In genomic region chr1:44151332-44151731, GRCh38 we compare ENCODE assay signal across 22 cellular contexts. TPM values are rescaled to one million over a fixed set of nuclear protein-coding genes. Genes with fewer than 3 reads are reported as not detected.
DNase-seq lines count a peak whose midpoint lies in the region; ATAC-seq and TF ChIP-seq lines count a peak whose summit lies in the region.
"Had no signal": no experiment of that assay in that cellular context is flagged by ENCODE, and none has a peak within 500 bp of the region (broad histone marks: within the 10 kb centered on the region; RNA-seq: fewer than 3 reads in every experiment).

No MANE protein-coding gene starts in this region.

- H3K18ac ChIP-seq in IMR-90 (ENCODE audit: low read depth, low read length), result no peak overlapping the region

- H3K4me1 Mint-ChIP-seq in activated CD8-positive, alpha-beta T cell treated with anti-CD3 and anti-CD28 coated beads for 36 hours (ENCODE audit: low read depth), result peaks cover 8% of the 10 kb centered on the region
- no peaks in the 10 kb centered on the region for H3K4me1 Mint-ChIP-seq in activated CD8-positive, alpha-beta T cell treated with anti-CD3 and anti-CD28 coated beads, Interleukin-2, amount 10 ng/mL, durations not matched to agents 7 days and 5 days (ENCODE audit: low read depth)

- H3F3A ChIP-seq in smooth muscle cell (ENCODE audit: low read depth), result no peaks in the 10 kb centered on the region

- no peak overlapping the region for H4K91ac ChIP-seq in IMR-90 (ENCODE audit: insufficient read depth, low read depth, low read length)

- DNase-seq in activated CD8-positive, alpha-beta T cell treated with anti-CD3 and anti-CD28 coated beads for 36 hours, result peak; percentile 18
- DNase-seq in activated CD8-positive, alpha-beta T cell treated with anti-CD3 and anti-CD28 coated beads, Interleukin-2, amount 10 ng/mL, durations not matched to agents 7 days and 5 days, result no peak
- peak; percentile 10 for DNase-seq in stimulated activated CD4-positive, alpha-beta T cell treated with anti-CD3 and anti-CD28 coated beads, Interleukin-1b, Interleukin-23, amount 100 ng/mL, for 48 hours
- no peak for DNase-seq in stimulated activated CD4-positive, alpha-beta T cell treated with anti-CD3 and anti-CD28 coated beads, Interleukin-4, amount 100 ng/mL, for 4 hours
- DNase-seq in IMR-90, result peak; percentile 2
- DNase-seq in smooth muscle cell (lab: John Stamatoyannopoulos, UW; ENCODE audit: unreplicated experiment), result no peak
- DNase-seq in NCI-H446 treated with DMSO at 0.1 percent for 48 hours (lab: John Stamatoyannopoulos, UW), result no peak
- no peak for DNase-seq in RWPE1 (ENCODE audit: low spot score)
- DNase-seq: Caco-2; CD4-positive, alpha-beta T cell; H7; NCI-H1417; NCI-H187; NCI-H2227 treated with DMSO at 0.1 percent for 48 hours; NCI-H524; NCI-H82; PC-3 had no signal

- H3K79me1 ChIP-seq in IMR-90 (ENCODE audit: low read depth in 1 of 2, low read length in 2 of 2), result no peaks in the 10 kb centered on the region

- H3K56ac ChIP-seq in IMR-90 (ENCODE audit: extremely low read depth, insufficient read depth, low read length), result no peak overlapping the region

- H3K4me2 ChIP-seq in IMR-90 (ENCODE audit: low read depth, low read length) (no peak overlapping the region), smooth muscle cell (peak overlapping the region; percentile 2)
- H3K4me2 ChIP-seq: A549, KMS-11 had no signal

- H3K9me3 ChIP-seq in IMR-90 (ENCODE audit: control insufficient read depth, insufficient read depth, low read length) (no peaks in the 10 kb centered on the region; the same call in 1 of the 2 replicates), smooth muscle cell (replicated peaks; ENCODE audit: low read depth) (no peaks in the 10 kb centered on the region)
- H3K9me3 ChIP-seq: A549, Caco-2 had no signal

- H3K36me3 ChIP-seq in IMR-90 (ENCODE audit: control insufficient read depth, insufficient read depth, low read length) (no peaks in the 10 kb centered on the region), smooth muscle cell (ENCODE audit: low read depth) (no peaks in the 10 kb centered on the region)

- ATAC-seq in activated CD8-positive, alpha-beta T cell treated with anti-CD3 and anti-CD28 coated beads for 36 hours, result no peak
- no peak for ATAC-seq in activated CD8-positive, alpha-beta T cell treated with anti-CD3 and anti-CD28 coated beads, Interleukin-2, amount 10 ng/mL, durations not matched to agents 7 days and 5 days
- ATAC-seq in IMR-90 (ENCODE audit: low read depth), result no peak
- ATAC-seq: A549, PC-3 had no signal

- dilution Hi-C loops in IMR-90 (cut with HindIII; ENCODE audit: low sequenced_read_pairs, unreplicated experiment), result no loop called here

- no peaks in the 10 kb centered on the region for H3K9me3 Mint-ChIP-seq in activated CD8-positive, alpha-beta T cell treated with anti-CD3 and anti-CD28 coated beads for 36 hours
- no peaks in the 10 kb centered on the region for H3K9me3 Mint-ChIP-seq in activated CD8-positive, alpha-beta T cell treated with anti-CD3 and anti-CD28 coated beads, Interleukin-2, amount 10 ng/mL, durations not matched to agents 7 days and 5 days (ENCODE audit: insufficient read depth)
- H3K9me3 Mint-ChIP-seq: CD4-positive, alpha-beta T cell had no signal

- H2AFZ ChIP-seq in IMR-90 (replicated peaks; ENCODE audit: low read length, poor library complexity), result no peak overlapping the region
- peak overlapping the region; percentile 1 for H2AFZ ChIP-seq in smooth muscle cell (ENCODE audit: low read depth)

- POLR2A ChIA-PET in activated CD8-positive, alpha-beta T cell treated with anti-CD3 and anti-CD28 coated beads for 36 hours (lab: Charles Lee), result interaction anchor here (1.0 kb wide), 1 partner anchor 33 kb away, joined by 3 read pairs; no protein-coding TSS in a partner anchor
- POLR2A ChIA-PET in activated CD8-positive, alpha-beta T cell treated with anti-CD3 and anti-CD28 coated beads, Interleukin-2, amount 10 ng/mL, durations not matched to agents 7 days and 5 days (lab: Charles Lee), result no interaction called here
- POLR2A ChIA-PET in IMR-90 (lab: Charles Lee; ENCODE audit: unreplicated experiment), result no interaction called here
- POLR2A ChIA-PET in RWPE1 (lab: Yijun Ruan, JAX; ENCODE audit: low non-redundant PET), result no interaction called here

- H2BK5ac ChIP-seq in IMR-90 (ENCODE audit: low read depth, low read length, poor library complexity, severe bottlenecking), result no peak overlapping the region

- H3K23ac ChIP-seq in IMR-90 (ENCODE audit: low read depth, low read length), result no peak overlapping the region

- H2AK9ac ChIP-seq in IMR-90 (replicated peaks; ENCODE audit: low read depth, low read length, poor library complexity), result no peak overlapping the region

- H4K20me1 ChIP-seq in IMR-90 (ENCODE audit: insufficient read depth, low read length), result no peaks in the 10 kb centered on the region
- H4K20me1 ChIP-seq in smooth muscle cell (ENCODE audit: low read depth), result no peaks in the 10 kb centered on the region

- no peak overlapping the region for H3K4me3 ChIP-seq in IMR-90 (ENCODE audit: insufficient read depth, low read depth, low read length)
- H3K4me3 ChIP-seq in smooth muscle cell, result no peak overlapping the region
- H3K4me3 ChIP-seq: A549 had no signal

- no TSS peak for BruUV-seq in IMR-90 (replicated peaks; lab: Mats Ljungman, UMichigan)

- H3K79me2 ChIP-seq in smooth muscle cell (ENCODE audit: low read depth), result no peaks in the 10 kb centered on the region

- H2BK120ac ChIP-seq in IMR-90 (ENCODE audit: low read depth, low read length), result no peak overlapping the region

- H3K27ac ChIP-seq in IMR-90 (ENCODE audit: insufficient read depth, low read length) (no peak overlapping the region), smooth muscle cell (ENCODE audit: low read depth) (no peak overlapping the region), RWPE1 (no peak overlapping the region)
- H3K27ac ChIP-seq: KMS-11 had no signal

- no CpG with 5 or more reads among the region's 6 CpGs for WGBS in IMR-90 (ENCODE audit: extremely low coverage in 2 of 2, insufficient read length in 1 of 2), 2 experiments
- 36% methylated on average over 6 of the region's 6 CpGs for WGBS in smooth muscle cell (ENCODE audit: low lambda C conversion rate)

- H3K27me3 ChIP-seq in IMR-90 (ENCODE audit: control insufficient read depth, insufficient read depth, low read length) (peaks cover 5% of the 10 kb centered on the region), smooth muscle cell (ENCODE audit: low read depth) (no peaks in the 10 kb centered on the region)

- H3K9ac ChIP-seq in IMR-90 (ENCODE audit: low read depth, low read length) (no peak overlapping the region), smooth muscle cell (ENCODE audit: low read depth) (no peak overlapping the region)
- H3K9ac ChIP-seq: KMS-11 had no signal

- no peak overlapping the region for H4K8ac ChIP-seq in IMR-90 (ENCODE audit: low read depth in 2 of 2, low read length in 2 of 2)

- peaks cover 9% of the 10 kb centered on the region for H3K27me3 Mint-ChIP-seq in activated CD8-positive, alpha-beta T cell treated with anti-CD3 and anti-CD28 coated beads for 36 hours
- H3K27me3 Mint-ChIP-seq in activated CD8-positive, alpha-beta T cell treated with anti-CD3 and anti-CD28 coated beads, Interleukin-2, amount 10 ng/mL, durations not matched to agents 7 days and 5 days (ENCODE audit: low read depth), result peaks cover 21% of the 10 kb centered on the region

- H2BK20ac ChIP-seq in IMR-90 (ENCODE audit: low read depth, low read length), result no peak overlapping the region

- TF ChIP-seq POLR2A in IMR-90 (IDR thresholded peaks at IDR 0.05; ENCODE audit: low read depth, low read length), result no peak

- no peaks in the 10 kb centered on the region for H3K36me3 Mint-ChIP-seq in activated CD8-positive, alpha-beta T cell treated with anti-CD3 and anti-CD28 coated beads for 36 hours (ENCODE audit: low read depth)
- H3K36me3 Mint-ChIP-seq in activated CD8-positive, alpha-beta T cell treated with anti-CD3 and anti-CD28 coated beads, Interleukin-2, amount 10 ng/mL, durations not matched to agents 7 days and 5 days (ENCODE audit: low read depth), result no peaks in the 10 kb centered on the region

- CTCF ChIA-PET in activated CD8-positive, alpha-beta T cell treated with anti-CD3 and anti-CD28 coated beads for 36 hours (lab: Charles Lee), result no interaction called here
- CTCF ChIA-PET in activated CD8-positive, alpha-beta T cell treated with anti-CD3 and anti-CD28 coated beads, Interleukin-2, amount 10 ng/mL, durations not matched to agents 7 days and 5 days (lab: Charles Lee), result no interaction called here
- CTCF ChIA-PET in IMR-90 (lab: Yijun Ruan, JAX), result no interaction called here
- CTCF ChIA-PET in RWPE1 (lab: Yijun Ruan, JAX), result interaction anchor here (0.6 kb wide), 1 partner anchor 48 kb away, joined by 4 read pairs; no protein-coding TSS in a partner anchor

- no peaks in the 10 kb centered on the region for H3K9me1 ChIP-seq in IMR-90 (ENCODE audit: insufficient read depth, low read length)

- no peak overlapping the region for H2AK5ac ChIP-seq in IMR-90 (ENCODE audit: low read depth, low read length)

- no peak overlapping the region for H3K27ac Mint-ChIP-seq in activated CD8-positive, alpha-beta T cell treated with anti-CD3 and anti-CD28 coated beads for 36 hours
- no peak overlapping the region for H3K27ac Mint-ChIP-seq in activated CD8-positive, alpha-beta T cell treated with anti-CD3 and anti-CD28 coated beads, Interleukin-2, amount 10 ng/mL, durations not matched to agents 7 days and 5 days
- H3K27ac Mint-ChIP-seq: CD4-positive, alpha-beta T cell had no signal

- TF ChIP-seq RAD21 in IMR-90 (IDR thresholded peaks at IDR 0.05; ENCODE audit: low read length), result no peak

- in situ Hi-C loops in IMR-90 (cut with MboI; ENCODE audit: low sequenced_read_pairs), result no loop called here

- no peak overlapping the region for H3K4ac ChIP-seq in IMR-90 (ENCODE audit: low read depth, low read length)

- no peak overlapping the region for H2BK15ac ChIP-seq in IMR-90 (ENCODE audit: low read depth, low read length)

- H4K5ac ChIP-seq in IMR-90 (ENCODE audit: low read depth, low read length), result no peak overlapping the region

- H3K4me1 ChIP-seq in IMR-90 (ENCODE audit: control insufficient read depth, insufficient read depth, low read length) (no peaks in the 10 kb centered on the region), smooth muscle cell (ENCODE audit: low read depth) (no peaks in the 10 kb centered on the region)
- H3K4me1 ChIP-seq: Caco-2 had no signal

- TF ChIP-seq CTCF in activated CD8-positive, alpha-beta T cell treated with anti-CD3 and anti-CD28 coated beads for 36 hours (IDR thresholded peaks at IDR 0.05), result no peak
- TF ChIP-seq CTCF in IMR-90 (conservative IDR thresholded peaks at IDR 0.05; ENCODE audit: low read depth, low read length), result no peak
- no peak for TF ChIP-seq CTCF in smooth muscle cell (IDR thresholded peaks at IDR 0.05; ENCODE audit: borderline replicate concordance, insufficient read depth, poor library complexity, severe bottlenecking)
- TF ChIP-seq CTCF in RWPE1 (conservative IDR thresholded peaks at IDR 0.05; ENCODE audit: low read depth), result no peak

- intact Hi-C loops in activated CD8-positive, alpha-beta T cell treated with anti-CD3 and anti-CD28 coated beads for 36 hours (cut with micrococcal nuclease), result no loop called here
- intact Hi-C loops in IMR-90 (cut with micrococcal nuclease), result no loop called here

- no peak overlapping the region for H3K4me3 Mint-ChIP-seq in activated CD8-positive, alpha-beta T cell treated with anti-CD3 and anti-CD28 coated beads for 36 hours
- no peak overlapping the region for H3K4me3 Mint-ChIP-seq in activated CD8-positive, alpha-beta T cell treated with anti-CD3 and anti-CD28 coated beads, Interleukin-2, amount 10 ng/mL, durations not matched to agents 7 days and 5 days
- H3K4me3 Mint-ChIP-seq: CD4-positive, alpha-beta T cell had no signal

- H3K14ac ChIP-seq in IMR-90 (replicated peaks; ENCODE audit: low read depth, low read length), result no peak overlapping the region

RNA-seq across cellular contexts. Expression of gene KLF18, which starts 9.9 kb away (rescaled TPM):
- not detected for total RNA-seq in activated CD8-positive, alpha-beta T cell treated with anti-CD3 and anti-CD28 coated beads for 36 hours
- not detected for total RNA-seq in activated CD8-positive, alpha-beta T cell treated with anti-CD3 and anti-CD28 coated beads, Interleukin-2, amount 10 ng/mL, durations not matched to agents 7 days and 5 days
- not detected in 2 replicates for total RNA-seq in IMR-90 (2012; rRNA removed)
- polyA plus RNA-seq in IMR-90 (2012; rRNA removed), result not detected in 2 replicates
- not detected in 2 replicates for polyA plus RNA-seq in IMR-90 (2012; cell fraction: cytosol; rRNA removed)
- polyA plus RNA-seq in IMR-90 (2012; cell fraction: nucleus; rRNA removed; ENCODE audit: low replicate concordance), result not detected in 2 replicates
- 0.67 TPM in 1 of 2 replicates, not detected in the other for total RNA-seq in smooth muscle cell
- polyA plus RNA-seq in smooth muscle cell, result not detected in 2 replicates
- total RNA-seq: Caco-2; CD4-positive, alpha-beta T cell; HT-29; M059J; PC-3 had no signal
- polyA plus RNA-seq: A549, BJ had no signal

RNA-seq across cellular contexts. Expression of gene KLF17, which starts 32.7 kb away (rescaled TPM):
- not detected for total RNA-seq in activated CD8-positive, alpha-beta T cell treated with anti-CD3 and anti-CD28 coated beads for 36 hours
- total RNA-seq in activated CD8-positive, alpha-beta T cell treated with anti-CD3 and anti-CD28 coated beads, Interleukin-2, amount 10 ng/mL, durations not matched to agents 7 days and 5 days, result not detected
- 0.28 and 0.36 TPM in 2 replicates for total RNA-seq in IMR-90 (2012; rRNA removed)
- polyA plus RNA-seq in IMR-90 (2012; rRNA removed), result 0.14 and 0.17 TPM in 2 replicates
- polyA plus RNA-seq in IMR-90 (2012; cell fraction: cytosol; rRNA removed), result 0.05 and 0.08 TPM in 2 replicates
- polyA plus RNA-seq in IMR-90 (2012; cell fraction: nucleus; rRNA removed; ENCODE audit: low replicate concordance), result 0.16 and 0.32 TPM in 2 replicates
- 0.04 TPM in 1 of 2 replicates, not detected in the other for total RNA-seq in smooth muscle cell
- not detected in 2 replicates for polyA plus RNA-seq in smooth muscle cell
- total RNA-seq: Caco-2; CD4-positive, alpha-beta T cell; H7; HT-29 had no signal

Comparison
In these comparisons a context has a peak if more than half of its experiments do, and no peak if none do; other contexts are left out.
1. DNase-seq: peak in activated CD8-positive, alpha-beta T cell treated with anti-CD3 and anti-CD28 coated beads for 36 hours (single experiment), stimulated activated CD4-positive, alpha-beta T cell treated with anti-CD3 and anti-CD28 coated beads, Interleukin-1b, Interleukin-23, amount 100 ng/mL, for 48 hours (single experiment) and IMR-90 (single experiment); none in activated CD8-positive, alpha-beta T cell treated with anti-CD3 and anti-CD28 coated beads, Interleukin-2, amount 10 ng/mL, durations not matched to agents 7 days and 5 days (single experiment), stimulated activated CD4-positive, alpha-beta T cell treated with anti-CD3 and anti-CD28 coated beads, Interleukin-4, amount 100 ng/mL, for 4 hours (0 of 2), smooth muscle cell (single experiment), NCI-H446 treated with DMSO at 0.1 percent for 48 hours (single experiment) and RWPE1 (single experiment).